9 cellular contexts compared by ENCODE assay signal in the genomic region with DNA sequence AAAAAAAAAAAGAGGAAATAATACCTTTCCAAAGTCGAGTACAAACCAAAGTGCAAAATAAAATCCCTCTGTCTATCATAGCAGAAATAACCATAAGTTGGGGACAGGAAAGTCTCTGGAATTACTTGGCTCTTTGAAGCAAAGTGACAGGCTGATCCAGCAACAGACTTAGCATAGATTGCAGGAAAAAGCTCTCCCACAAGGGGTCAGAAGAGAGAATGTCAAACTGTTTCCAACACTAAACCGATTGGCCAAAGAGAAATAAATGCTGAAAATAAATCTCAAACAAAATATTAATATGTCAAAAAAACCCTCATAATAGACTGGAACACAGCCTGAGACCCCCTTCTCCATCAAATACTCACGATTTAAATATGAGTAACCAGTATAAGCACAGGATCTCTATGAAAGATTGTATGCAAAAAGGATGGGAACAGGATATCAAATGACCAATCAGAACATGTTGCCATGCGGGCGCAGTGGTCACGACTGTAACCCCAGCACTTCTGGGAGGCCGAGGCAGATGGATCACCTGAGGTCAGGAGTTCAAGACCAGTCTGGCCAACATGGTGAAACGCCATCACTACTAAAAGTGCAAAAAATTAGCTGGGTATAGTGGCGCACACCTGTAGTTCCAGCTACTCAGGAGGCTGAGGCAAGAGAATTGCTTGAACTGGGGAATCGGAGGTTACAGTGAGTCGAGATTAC.
A peak's percentile ranks its signal among the peaks of the same experiment; 100 is the strongest.
DNase-seq lines count a peak whose midpoint lies in the region; ATAC-seq and TF ChIP-seq lines count a peak whose summit lies in the region.
"Had no signal": no experiment of that assay in that cellular context is flagged by ENCODE, and none has a peak within 500 bp of the region (broad histone marks: within the 10 kb centered on the region; RNA-seq: fewer than 3 reads in every experiment).

No MANE protein-coding gene starts in this region.

- H4K20me1 ChIP-seq in PC-3 (ENCODE audit: low read length) = no peaks in the 10 kb centered on the region

- H3F3A ChIP-seq in PC-3 (ENCODE audit: low read length, unreplicated experiment) = no peaks in the 10 kb centered on the region

- H3K4me1 ChIP-seq in PC-3 (ENCODE audit: insufficient read depth, low read length) = no peaks in the 10 kb centered on the region
- no peaks in the 10 kb centered on the region for H3K4me1 ChIP-seq in foreskin keratinocyte
- H3K4me1 ChIP-seq in vagina = no peaks in the 10 kb centered on the region

- TF ChIP-seq CTCF in BJ (IDR thresholded peaks at IDR 0.05; ENCODE audit: insufficient read depth, low read depth, low read length) (peak; percentile 52), PC-3 (conservative IDR thresholded peaks at IDR 0.05; ENCODE audit: low read depth, low read length) (peak; percentile 60), foreskin keratinocyte (conservative IDR thresholded peaks at IDR 0.05) (peak; percentile 59), vagina (IDR thresholded peaks at IDR 0.05) (no peak)

- no peak overlapping the region for H2AFZ ChIP-seq in PC-3 (ENCODE audit: low read length)

- H3K27me3 ChIP-seq in BJ (ENCODE audit: control insufficient read depth, insufficient read depth, low read length) = no peaks in the 10 kb centered on the region
- no peaks in the 10 kb centered on the region for H3K27me3 ChIP-seq in PC-3 (ENCODE audit: low read length)
- H3K27me3 ChIP-seq in foreskin keratinocyte = no peaks in the 10 kb centered on the region
- no peaks in the 10 kb centered on the region for H3K27me3 ChIP-seq in vagina

- ATAC-seq in GM18867 (IDR thresholded peaks at IDR 0.05; ENCODE audit: unreplicated experiment) (peak; percentile 73), PC-3 (peak; percentile 76), foreskin keratinocyte (peak; percentile 44), left colon (no peak), left cardiac atrium (no peak)

- H3K79me2 ChIP-seq in PC-3 (ENCODE audit: low read length) = no peaks in the 10 kb centered on the region

- no peak overlapping the region for H3K4me3 ChIP-seq in BJ (ENCODE audit: low read depth, low read length)
- no peak overlapping the region for H3K4me3 ChIP-seq in PC-3 (ENCODE audit: low read length)
- H3K4me3 ChIP-seq in vagina = no peak overlapping the region

- intact Hi-C loops in PC-3 (cut with micrococcal nuclease) (loop anchor here (1.0 to 10.0 kb wide), 6 partner anchors 40 to 1396 kb away; a partner anchor contains a TSS), left colon (cut with DNase I, micrococcal nuclease) (no loop called here), vagina (cut with DNase I) (no loop called here), left cardiac atrium (cut with DNase I) (loop anchor here in 1 of 2 donors (5.0 kb wide), 1 partner anchor 1007 kb away; no protein-coding TSS in a partner anchor)

- H3K27ac ChIP-seq in PC-3 (ENCODE audit: low read length) (no peak overlapping the region), foreskin keratinocyte (no peak overlapping the region), vagina (no peak overlapping the region)

- CTCF ChIA-PET in BJ (lab: Yijun Ruan, JAX) (interaction anchor here (0.6 to 0.8 kb wide), 2 partner anchors 235 to 1008 kb away, joined by 3 read pairs; no protein-coding TSS in a partner anchor), PC-3 (lab: Charles Lee) (no interaction called here)

- H3K4me2 ChIP-seq in PC-3 (ENCODE audit: low read length) = no peak overlapping the region

- POLR2A ChIA-PET in BJ (lab: Charles Lee) = no interaction called here
- POLR2A ChIA-PET in PC-3 (lab: Charles Lee; ENCODE audit: unreplicated experiment) = no interaction called here

- H3K9me3 ChIP-seq in PC-3 (ENCODE audit: low read length) = no peaks in the 10 kb centered on the region
- H3K9me3 ChIP-seq in vagina = no peaks in the 10 kb centered on the region

- no peaks in the 10 kb centered on the region for H3K9me2 ChIP-seq in PC-3 (replicated peaks; ENCODE audit: low read length)

- H3K36me3 ChIP-seq in BJ (ENCODE audit: control insufficient read depth, insufficient read depth, low read length) = no peaks in the 10 kb centered on the region
- H3K36me3 ChIP-seq in PC-3 (ENCODE audit: low read depth, low read length) = no peaks in the 10 kb centered on the region
- H3K36me3 ChIP-seq in vagina = no peaks in the 10 kb centered on the region

- TF ChIP-seq POLR2A in vagina (IDR thresholded peaks at IDR 0.05) = no peak

- DNase-seq in BJ (ENCODE audit: low read depth) (no peak), PC-3 (peak; percentile 64), foreskin keratinocyte (peak in 1 of 2 donors; percentile 9), left colon (no peak), vagina (ENCODE audit: extremely low spot score in 2 of 2) (no peak), left cardiac atrium (no peak)
- no peak for DNase-seq in stimulated activated naive CD4-positive, alpha-beta T cell treated with Interleukin-2 at 50 U/mL for 16 hours (lab: John Stamatoyannopoulos, UW)
- DNase-seq: Right ventricle myocardium superior had no signal

- BruUV-seq in PC-3 (replicated peaks; lab: Mats Ljungman, UMichigan) = no TSS peak

- no peak overlapping the region for H3K9ac ChIP-seq in PC-3 (ENCODE audit: low read length)

Comparison
In these comparisons a context has a peak if more than half of its experiments do, and no peak if none do; other contexts are left out.
1. CTCF ChIP-seq: peak in BJ (single experiment), PC-3 (single experiment) and foreskin keratinocyte (single experiment); none in vagina (0 of 3).
2. ATAC-seq: peak in GM18867 (single experiment), PC-3 (single experiment) and foreskin keratinocyte (single experiment); none in left colon (single experiment) and left cardiac atrium (0 of 2).